ENCODE assay signal across 8 cellular contexts in genomic region chr13:33487575-33488243, GRCh38.
DNase-seq lines count a peak whose midpoint lies in the region; ATAC-seq and TF ChIP-seq lines count a peak whose summit lies in the region.

No MANE protein-coding gene starts in this region.

- peak overlapping the region in 1 of 10 donors; percentile 20 for H3K4me3 Mint-ChIP-seq in naive thymus-derived CD4-positive, alpha-beta T cell
- H3K4me3 Mint-ChIP-seq in activated naive CD8-positive, alpha-beta T cell treated with anti-CD3 and anti-CD28 coated beads for 36 hours = no peak overlapping the region

- H3K36me3 Mint-ChIP-seq in naive thymus-derived CD4-positive, alpha-beta T cell = peaks cover 0 to 11% (median 3%) of the 10 kb centered on the region in 5 donors
- no peaks in the 10 kb centered on the region for H3K36me3 Mint-ChIP-seq in activated naive CD8-positive, alpha-beta T cell treated with anti-CD3 and anti-CD28 coated beads for 36 hours

- H3K27me3 Mint-ChIP-seq in naive thymus-derived CD4-positive, alpha-beta T cell = peaks cover 8 to 25% (median 15%) of the 10 kb centered on the region in 5 donors
- H3K27me3 Mint-ChIP-seq in activated naive CD8-positive, alpha-beta T cell treated with anti-CD3 and anti-CD28 coated beads for 36 hours = peaks cover 26% of the 10 kb centered on the region

- peak; percentile 51 for TF ChIP-seq CTCF in 22Rv1 (IDR thresholded peaks at IDR 0.05)

- no peaks in the 10 kb centered on the region for H3K9me3 ChIP-seq in naive thymus-derived CD4-positive, alpha-beta T cell (ENCODE audit: control insufficient read depth in 2 of 3, low read length in 3 of 3)

- no peaks in the 10 kb centered on the region for H3K36me3 ChIP-seq in naive thymus-derived CD4-positive, alpha-beta T cell (ENCODE audit: control insufficient read depth in 2 of 3, insufficient read depth in 3 of 3, low read length in 3 of 3)

- H3K27me3 ChIP-seq in naive thymus-derived CD4-positive, alpha-beta T cell (ENCODE audit: control insufficient read depth in 2 of 2, insufficient read depth in 2 of 2, low read length in 2 of 2) = no peaks in the 10 kb centered on the region

- CTCF ChIA-PET in naive thymus-derived CD4-positive, alpha-beta T cell (lab: Charles Lee) = no interaction called here

- ATAC-seq in GM18868 (IDR thresholded peaks at IDR 0.05; ENCODE audit: unreplicated experiment) (peak; percentile 96), HG03521 (IDR thresholded peaks at IDR 0.05; ENCODE audit: unreplicated experiment) (no peak)
- ATAC-seq in naive thymus-derived CD4-positive, alpha-beta T cell = peak; percentile 65

- peak; percentile 41 for DNase-seq in NAMALWA (ENCODE audit: low spot score)
- peak; percentile 50 for DNase-seq in dermis blood vessel endothelial cell
- no peak for DNase-seq in naive thymus-derived CD4-positive, alpha-beta T cell
- no peak for DNase-seq in activated naive CD8-positive, alpha-beta T cell treated with anti-CD3 and anti-CD28 coated beads for 36 hours
- no peak for DNase-seq in NCI-H1092 treated with DMSO at 0.1 percent for 48 hours (lab: John Stamatoyannopoulos, UW)

- H3K4me1 Mint-ChIP-seq in naive thymus-derived CD4-positive, alpha-beta T cell = peaks cover 0 to 7% (median 0%) of the 10 kb centered on the region in 7 donors
- H3K4me1 Mint-ChIP-seq in activated naive CD8-positive, alpha-beta T cell treated with anti-CD3 and anti-CD28 coated beads for 36 hours = peaks cover 1% of the 10 kb centered on the region

- no peak overlapping the region for H3K27ac Mint-ChIP-seq in naive thymus-derived CD4-positive, alpha-beta T cell
- no peak overlapping the region for H3K27ac Mint-ChIP-seq in activated naive CD8-positive, alpha-beta T cell treated with anti-CD3 and anti-CD28 coated beads for 36 hours

- no peaks in the 10 kb centered on the region for H3K4me1 ChIP-seq in naive thymus-derived CD4-positive, alpha-beta T cell (ENCODE audit: control insufficient read depth in 2 of 2, insufficient read depth in 2 of 2, low read length in 2 of 2)

- POLR2A ChIA-PET in naive thymus-derived CD4-positive, alpha-beta T cell (lab: Charles Lee) = interaction anchor here (0.5 kb wide), 1 partner anchor 192 kb away, joined by 3 read pairs; no protein-coding TSS in a partner anchor

- intact Hi-C loops in naive thymus-derived CD4-positive, alpha-beta T cell (cut with micrococcal nuclease) = no loop called here

- no peak overlapping the region for H3K27ac ChIP-seq in 22Rv1
- H3K27ac ChIP-seq in naive thymus-derived CD4-positive, alpha-beta T cell (ENCODE audit: low read depth, low read length) = no peak overlapping the region

- H3K4me3 ChIP-seq in naive thymus-derived CD4-positive, alpha-beta T cell (ENCODE audit: low read length) = no peak overlapping the region

- peaks cover 0 to 15% (median 7%) of the 10 kb centered on the region in 11 donors for H3K9me3 Mint-ChIP-seq in naive thymus-derived CD4-positive, alpha-beta T cell
- peaks cover 8% of the 10 kb centered on the region for H3K9me3 Mint-ChIP-seq in activated naive CD8-positive, alpha-beta T cell treated with anti-CD3 and anti-CD28 coated beads for 36 hours

Comparison
In these comparisons a context has a peak if more than half of its experiments do, and no peak if none do; other contexts are left out.
1. DNase-seq: peak in NAMALWA (single experiment) and dermis blood vessel endothelial cell (single experiment); none in naive thymus-derived CD4-positive, alpha-beta T cell (0 of 9), activated naive CD8-positive, alpha-beta T cell treated with anti-CD3 and anti-CD28 coated beads for 36 hours (single experiment) and NCI-H1092 treated with DMSO at 0.1 percent for 48 hours (single experiment).